11 cellular contexts compared by ENCODE assay signal in genomic region chr17:64442550-64442971, GRCh38. TPM values are rescaled to one million over a fixed set of nuclear protein-coding genes. Genes with fewer than 3 reads are reported as not detected.
DNase-seq lines count a peak whose midpoint lies in the region; ATAC-seq, FAIRE-seq and TF ChIP-seq lines count a peak whose summit lies in the region.
"Had no signal": no experiment of that assay in that cellular context is flagged by ENCODE, and none has a peak within 500 bp of the region (broad histone marks: within the 10 kb centered on the region; RNA-seq: fewer than 3 reads in every experiment).

No MANE protein-coding gene starts in this region.

- no peak overlapping the region for H2BK5ac ChIP-seq in H1 (ENCODE audit: low read depth, low read length)

- H3K18ac ChIP-seq in H1 (ENCODE audit: extremely low read depth, low read length) = no peak overlapping the region

- H4K8ac ChIP-seq in H1 (ENCODE audit: extremely low read depth, insufficient read depth, low read length) = no peak overlapping the region

- no peak overlapping the region for H2BK12ac ChIP-seq in H1 (ENCODE audit: low read depth, low read length)

- H3K9me2 ChIP-seq in PC-9 (ENCODE audit: insufficient read depth) = no peaks in the 10 kb centered on the region

- no peaks in the 10 kb centered on the region for H3K36me3 ChIP-seq in GM06990 (ENCODE audit: control insufficient read depth, insufficient read depth, low read length)
- H3K36me3 ChIP-seq in PC-9 (ENCODE audit: low read depth) = peaks cover 6% of the 10 kb centered on the region
- H3K36me3 ChIP-seq in H1 (ENCODE audit: control insufficient read depth in 2 of 4, insufficient read depth in 4 of 4, low read length in 3 of 4) = no peaks in the 10 kb centered on the region
- H3K36me3 ChIP-seq in osteoblast (ENCODE audit: insufficient read depth, low read length) = no peaks in the 10 kb centered on the region
- H3K36me3 ChIP-seq: breast epithelium had no signal

- H3K23me2 ChIP-seq in H1 (ENCODE audit: low read depth, low read length) = no peaks in the 10 kb centered on the region

- H3K56ac ChIP-seq in H1 (replicated peaks; ENCODE audit: insufficient read length, low read depth, low read length) = no peak overlapping the region

- ATAC-seq in HG02610 (IDR thresholded peaks at IDR 0.05; ENCODE audit: unreplicated experiment) (no peak), HG02973 (IDR thresholded peaks at IDR 0.05; ENCODE audit: unreplicated experiment) (no peak), HG03460 (IDR thresholded peaks at IDR 0.05; ENCODE audit: unreplicated experiment) (no peak)

- H3K79me2 ChIP-seq in PC-9 (ENCODE audit: low read depth) (no peaks in the 10 kb centered on the region), H1 (ENCODE audit: control insufficient read depth in 1 of 2, insufficient read depth in 2 of 2, low read length in 2 of 2) (no peaks in the 10 kb centered on the region), osteoblast (ENCODE audit: insufficient read depth, low read length) (no peaks in the 10 kb centered on the region)

- H3K27ac ChIP-seq in PC-9 = peak overlapping the region; percentile 88
- no peak overlapping the region for H3K27ac ChIP-seq in H1 (ENCODE audit: low read depth, low read length)
- H3K27ac ChIP-seq in osteoblast (ENCODE audit: low read depth, low read length) = peak overlapping the region; percentile 31
- H3K27ac ChIP-seq: VCaP had no signal

- FAIRE-seq in H1 (lab: Jason Lieb, UNC) = no peak

- no peak overlapping the region for H3K14ac ChIP-seq in H1 (ENCODE audit: insufficient read length)

- no peak for TF ChIP-seq CTCF in GM06990 (IDR thresholded peaks at IDR 0.05; ENCODE audit: insufficient read depth, low read length, poor library complexity, severe bottlenecking)
- TF ChIP-seq CTCF in PC-9 (conservative IDR thresholded peaks at IDR 0.05) = no peak
- TF ChIP-seq CTCF in H1 (IDR thresholded peaks at IDR 0.05; ENCODE audit: control extremely low read depth in 1 of 3, insufficient read depth in 1 of 3, low read depth in 1 of 3, low read length in 3 of 3) = no peak
- no peak for TF ChIP-seq CTCF in osteoblast (IDR thresholded peaks at IDR 0.05; ENCODE audit: extremely low read depth, low read depth, low read length)

- peaks cover 21% of the 10 kb centered on the region for H3K9me3 ChIP-seq in PC-9 (ENCODE audit: insufficient read depth, low read depth)
- H3K9me3 ChIP-seq in H1 (ENCODE audit: insufficient read depth in 2 of 2, low read depth in 1 of 2, low read length in 1 of 2) = peaks cover 15 to 23% of the 10 kb centered on the region in 2 experiments
- peaks cover 2% of the 10 kb centered on the region for H3K9me3 ChIP-seq in osteoblast (ENCODE audit: low read depth, low read length)

- H2AK5ac ChIP-seq in H1 (ENCODE audit: low read depth, low read length) = peak overlapping the region; percentile 39; the same call in 1 of the 2 replicates

- WGBS in H1 (ENCODE audit: extremely low coverage in 1 of 2, insufficient coverage in 1 of 2, insufficient read length in 1 of 2, insufficient replicate concordance in 2 of 2, low coverage in 1 of 2, low lambda C conversion rate in 2 of 2, missing lambda C conversion rate in 1 of 2), 2 experiments = 95% methylated on average over 3 of the region's 3 CpGs; no CpG with 5 or more reads in 1 of the 2 experiments

- H2BK20ac ChIP-seq in H1 (ENCODE audit: low read length) = no peak overlapping the region

- H4K5ac ChIP-seq in H1 (ENCODE audit: insufficient read length, low read depth, low read length) = no peak overlapping the region

- H3K4me2 ChIP-seq in PC-9 (peak overlapping the region; percentile 66), H1 (ENCODE audit: insufficient read depth in 1 of 2, low read depth in 2 of 2, low read length in 2 of 2) (no peak overlapping the region), osteoblast (ENCODE audit: insufficient read depth, low read length) (peak overlapping the region; percentile 63)

- no peak overlapping the region for H2BK120ac ChIP-seq in H1 (replicated peaks; ENCODE audit: low read depth, low read length)

- H4K20me1 ChIP-seq in PC-9 (ENCODE audit: insufficient read depth) = no peaks in the 10 kb centered on the region
- no peaks in the 10 kb centered on the region for H4K20me1 ChIP-seq in H1 (replicated peaks in 1 of 2; ENCODE audit: control insufficient read depth in 1 of 2, insufficient read depth in 2 of 2, low read length in 2 of 2)
- H4K20me1 ChIP-seq in osteoblast (ENCODE audit: insufficient read depth, low read length) = no peaks in the 10 kb centered on the region

- BruUV-seq in PC-9 (replicated peaks; lab: Mats Ljungman, UMichigan) = TSS peak; percentile 44

- H3K4ac ChIP-seq in H1 (replicated peaks; ENCODE audit: insufficient read length, low read depth, low read length) = no peak overlapping the region

- intact Hi-C loops in PC-9 (cut with micrococcal nuclease; ENCODE audit: unreplicated experiment) = loop anchor here (1.0 to 2.0 kb wide), 2 partner anchors 55 to 64 kb away; partner anchors contain the start of genes CEP95, DDX5 and POLG2

- TF ChIP-seq EP300 in H1 (IDR thresholded peaks at IDR 0.05; ENCODE audit: borderline replicate concordance in 1 of 2, low read depth in 2 of 2, low read length in 2 of 2) = no peak

- H2AFZ ChIP-seq in PC-9 (no peak overlapping the region), H1 (ENCODE audit: low read length) (no peak overlapping the region), osteoblast (ENCODE audit: low read length) (peak overlapping the region; percentile 84)

- POLR2A ChIA-PET in PC-9 (lab: Charles Lee; ENCODE audit: unreplicated experiment) = interaction anchor here (0.7 to 1.1 kb wide), 2 partner anchors 21 to 508 kb away, joined by 3 to 8 read pairs; no protein-coding TSS in a partner anchor
- POLR2A ChIA-PET in H1 (lab: Charles Lee; ENCODE audit: partially characterized antibody) = no interaction called here

- peak; percentile 34 for DNase-seq in GM06990 (ENCODE audit: extremely low read depth, insufficient read length)
- peak; percentile 75 to 78 for DNase-seq in PC-9
- DNase-seq in H1 (ENCODE audit: low read depth in 1 of 2, low spot score in 2 of 2) = no peak
- DNase-seq in osteoblast (ENCODE audit: insufficient read length, low spot score, missing footprints) = no peak
- DNase-seq in NCI-H2171 (lab: John Stamatoyannopoulos, UW) = no peak
- DNase-seq: NCI-H446 had no signal

- peaks cover 44% of the 10 kb centered on the region for H3K4me1 ChIP-seq in PC-9 (replicated peaks; ENCODE audit: insufficient read depth)
- no peaks in the 10 kb centered on the region for H3K4me1 ChIP-seq in H1 (replicated peaks in 1 of 4; ENCODE audit: control insufficient read depth in 3 of 4, insufficient read depth in 4 of 4, low read length in 3 of 4)
- peaks cover 11% of the 10 kb centered on the region for H3K4me1 ChIP-seq in osteoblast (ENCODE audit: insufficient read depth, low read length)
- H3K4me1 ChIP-seq: breast epithelium had no signal

- H3F3A ChIP-seq in PC-9 (ENCODE audit: insufficient read depth, low read depth) = peaks cover 37% of the 10 kb centered on the region

- H2BK15ac ChIP-seq in H1 (ENCODE audit: low read length) = no peak overlapping the region

- CTCF ChIA-PET in PC-9 (lab: Charles Lee) (no interaction called here), H1 (lab: Charles Lee; ENCODE audit: partially characterized antibody) (interaction anchor here (2.6 kb wide), 1 partner anchor 23 kb away, joined by 9 read pairs; no protein-coding TSS in a partner anchor)

- no peak for TF ChIP-seq RAD21 in H1 (IDR thresholded peaks at IDR 0.05 in 1 of 2, conservative IDR thresholded peaks at IDR 0.05 in 1 of 2; ENCODE audit: low read depth in 2 of 2, low read length in 2 of 2)

- no peak overlapping the region for H3K4me3 ChIP-seq in GM06990 (replicated peaks; ENCODE audit: low read depth, low read length)
- H3K4me3 ChIP-seq in PC-9 = no peak overlapping the region
- H3K4me3 ChIP-seq in H1 (ENCODE audit: extremely low read depth in 1 of 4, insufficient read depth in 2 of 4, low read depth in 3 of 4, low read length in 4 of 4) = no peak overlapping the region
- no peak overlapping the region for H3K4me3 ChIP-seq in osteoblast (ENCODE audit: insufficient read depth, low read length)
- H3K4me3 ChIP-seq: breast epithelium had no signal

- H4K91ac ChIP-seq in H1 (replicated peaks; ENCODE audit: insufficient read length, low read length) = no peak overlapping the region

- H3K9ac ChIP-seq in H1 (replicated peaks in 1 of 4; ENCODE audit: extremely low read depth in 1 of 4, low read depth in 3 of 4, low read length in 3 of 4) = no peak overlapping the region

- H3K23ac ChIP-seq in H1 (ENCODE audit: insufficient read length) = no peak overlapping the region

- H3K27me3 ChIP-seq in GM06990 (replicated peaks; ENCODE audit: control insufficient read depth, insufficient read depth, low read length) (no peaks in the 10 kb centered on the region), PC-9 (ENCODE audit: insufficient read depth, low read depth) (no peaks in the 10 kb centered on the region), H1 (replicated peaks in 1 of 4; ENCODE audit: control insufficient read depth in 3 of 4, extremely low read depth in 1 of 4, insufficient read depth in 3 of 4, low read length in 3 of 4) (no peaks in the 10 kb centered on the region), osteoblast (ENCODE audit: insufficient read depth, low read length) (no peaks in the 10 kb centered on the region)
- H3K27me3 ChIP-seq: breast epithelium had no signal

- H3K79me1 ChIP-seq in H1 (ENCODE audit: low read depth, low read length) = no peaks in the 10 kb centered on the region

- no peak for TF ChIP-seq POLR2A in H1 (IDR thresholded peaks at IDR 0.05; ENCODE audit: control extremely low read depth in 1 of 2, low read depth in 2 of 2, low read length in 2 of 2)

RNA-seq across cellular contexts. Expression of gene MILR1, which starts 6.4 kb away (rescaled TPM):
- total RNA-seq in PC-9 (2021) (22.9 and 25.6 TPM in 2 replicates), osteoblast (12.3 and 27.7 TPM in 2 replicates)
- total RNA-seq in H1 (2021; fragmentation: NEBNext Ultra II Directional; extraction: Animal tissue kit (Norgen Biotek cat#: 25700)) = not detected in 2 replicates
- polyA plus RNA-seq in H1 (2011; rRNA removed) = not detected in 2 replicates
- polyA plus RNA-seq in H1 (2011; cell fraction: cytosol; rRNA removed) = not detected
- not detected for polyA plus RNA-seq in H1 (2011; cell fraction: nucleus; rRNA removed)
- polyA plus RNA-seq in H1 (2012, experiment 1 of 2) = not detected in 4 replicates
- not detected for polyA plus RNA-seq in H1 (2012, experiment 2 of 2)
- not detected for polyA plus RNA-seq in H1 (2013, experiment 1 of 2)
- not detected for polyA plus RNA-seq in H1 (2013, experiment 2 of 2)
- polyA minus RNA-seq in H1 (2011; rRNA and poly(A)+ RNA removed) = not detected in 2 replicates
- polyA minus RNA-seq in H1 (2011; cell fraction: cytosol; rRNA and poly(A)+ RNA removed) = not detected
- not detected for polyA minus RNA-seq in H1 (2011; cell fraction: nucleus; rRNA and poly(A)+ RNA removed)

RNA-seq across cellular contexts. Expression of gene PECAM1, which starts 51.9 kb away (rescaled TPM):
- total RNA-seq in PC-9 (2021) = 0.80 and 1.5 TPM in 2 replicates
- 0.37 TPM in 1 of 2 replicates, not detected in the other for total RNA-seq in H1 (2021; fragmentation: NEBNext Ultra II Directional; extraction: Animal tissue kit (Norgen Biotek cat#: 25700))
- polyA plus RNA-seq in H1 (2011; rRNA removed) = 0.03 and 0.08 TPM in 2 replicates
- 0.08 TPM for polyA plus RNA-seq in H1 (2011; cell fraction: cytosol; rRNA removed)
- 0.01 TPM for polyA plus RNA-seq in H1 (2011; cell fraction: nucleus; rRNA removed)
- polyA plus RNA-seq in H1 (2012, experiment 1 of 2) = 0.36 to 0.40 TPM in 2 of 4 replicates, not detected in the others
- not detected for polyA plus RNA-seq in H1 (2012, experiment 2 of 2)
- 0.18 TPM for polyA plus RNA-seq in H1 (2013, experiment 1 of 2)
- polyA plus RNA-seq in H1 (2013, experiment 2 of 2) = 0.22 TPM
- 0.15 and 2.1 TPM in 2 replicates for polyA minus RNA-seq in H1 (2011; rRNA and poly(A)+ RNA removed)
- polyA minus RNA-seq in H1 (2011; cell fraction: cytosol; rRNA and poly(A)+ RNA removed) = not detected
- polyA minus RNA-seq in H1 (2011; cell fraction: nucleus; rRNA and poly(A)+ RNA removed) = not detected
- 0.29 and 0.36 TPM in 2 replicates for total RNA-seq in osteoblast

RNA-seq across cellular contexts. Expression of gene POLG2, which starts 54.3 kb away (rescaled TPM):
- 23.3 and 32.7 TPM in 2 replicates for total RNA-seq in PC-9 (2021)
- total RNA-seq in H1 (2021; fragmentation: NEBNext Ultra II Directional; extraction: Animal tissue kit (Norgen Biotek cat#: 25700)) = 30.9 and 34.3 TPM in 2 replicates
- polyA plus RNA-seq in H1 (2011; rRNA removed) = 8.2 and 9.7 TPM in 2 replicates
- 14.6 TPM for polyA plus RNA-seq in H1 (2011; cell fraction: cytosol; rRNA removed)
- polyA plus RNA-seq in H1 (2011; cell fraction: nucleus; rRNA removed) = 13.3 TPM
- 21.2 to 31.3 TPM (median 22.1 TPM) in 4 replicates for polyA plus RNA-seq in H1 (2012, experiment 1 of 2)
- 3.2 TPM for polyA plus RNA-seq in H1 (2012, experiment 2 of 2)
- polyA plus RNA-seq in H1 (2013, experiment 1 of 2) = 20.8 TPM
- polyA plus RNA-seq in H1 (2013, experiment 2 of 2) = 18.3 TPM
- 8.1 and 11.1 TPM in 2 replicates for polyA minus RNA-seq in H1 (2011; rRNA and poly(A)+ RNA removed)
- polyA minus RNA-seq in H1 (2011; cell fraction: cytosol; rRNA and poly(A)+ RNA removed) = 11.4 TPM
- polyA minus RNA-seq in H1 (2011; cell fraction: nucleus; rRNA and poly(A)+ RNA removed) = 25.4 TPM
- total RNA-seq in osteoblast = 7.2 and 7.7 TPM in 2 replicates

Comparison
In these comparisons a context has a peak if more than half of its experiments do, and no peak if none do; other contexts are left out.
1. DNase-seq: peak in GM06990 (single experiment) and PC-9 (2 of 2); none in H1 (0 of 2), osteoblast (single experiment) and NCI-H2171 (single experiment).
2. H3K4me2 ChIP-seq: peak in PC-9 (single experiment) and osteoblast (single experiment); none in H1 (0 of 2).
3. RNA of gene MILR1, which starts 6.4 kb away (total RNA-seq): 22.9 to 25.6 TPM in PC-9 and 12.3 to 27.7 TPM in osteoblast; not detected in H1; every median in the first group is over 10 times any median in the second.